ENCODE assay signal across 8 cellular contexts in the genomic region with DNA sequence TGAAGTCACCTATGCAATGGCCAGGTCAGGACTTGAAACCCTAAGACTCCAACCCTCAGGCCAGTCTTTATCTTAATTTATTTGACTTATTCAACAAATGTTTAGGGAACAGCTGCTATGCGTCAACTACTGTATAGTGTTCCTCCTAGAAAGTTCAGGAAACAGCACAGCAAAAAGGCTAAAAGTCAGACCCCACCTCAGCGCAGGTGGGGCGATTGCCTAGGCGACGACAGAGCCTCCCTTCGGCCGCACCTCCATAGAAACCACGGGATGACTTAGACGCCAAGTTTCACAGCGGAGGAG. TPM values are rescaled to one million over a fixed set of nuclear protein-coding genes. Genes with fewer than 3 reads are reported as not detected.
DNase-seq lines count a peak whose midpoint lies in the region; ATAC-seq and TF ChIP-seq lines count a peak whose summit lies in the region.

No MANE protein-coding gene starts in this region.

- peaks cover 11% of the 10 kb centered on the region for H3K4me1 Mint-ChIP-seq in MCF 10A (ENCODE audit: insufficient read depth, unreplicated experiment)

- H3K36me3 Mint-ChIP-seq in MCF 10A (ENCODE audit: insufficient read depth, unreplicated experiment), result peaks cover 18% of the 10 kb centered on the region

- H4K20me1 ChIP-seq in BLaER1, result peaks cover 61% of the 10 kb centered on the region

- H3K4me1 ChIP-seq in BLaER1, result peaks cover 38% of the 10 kb centered on the region
- H3K4me1 ChIP-seq in muscle layer of duodenum (ENCODE audit: control insufficient read depth in 1 of 2, insufficient read depth in 2 of 2, low read length in 2 of 2), result peaks cover 5 to 25% of the 10 kb centered on the region in 2 donors

- H3K27me3 ChIP-seq in BLaER1 (no peaks in the 10 kb centered on the region), muscle layer of duodenum (ENCODE audit: low read depth, low read length) (no peaks in the 10 kb centered on the region)

- H3K9me3 ChIP-seq in BLaER1 (no peaks in the 10 kb centered on the region), muscle layer of duodenum (ENCODE audit: control insufficient read depth in 1 of 2, low read length in 2 of 2) (no peaks in the 10 kb centered on the region)

- DNase-seq in MCF 10A (ENCODE audit: unreplicated experiment), result no peak
- no peak for DNase-seq in DMS114 treated with DMSO at 0.1 percent for 48 hours (lab: John Stamatoyannopoulos, UW; ENCODE audit: unreplicated experiment)
- DNase-seq in stimulated activated CD4-positive, alpha-beta T cell treated with anti-CD3 and anti-CD28 coated beads, Interleukin-4, amount 100 ng/mL, for 24 hours, result no peak

- peak overlapping the region; percentile 94 for H3K4me3 Mint-ChIP-seq in MCF 10A (ENCODE audit: unreplicated experiment)

- no TSS peak for BruUV-seq in MCF 10A (replicated peaks; lab: Mats Ljungman, UMichigan)

- H3K9ac ChIP-seq in BLaER1, result peak overlapping the region; percentile 85

- intact Hi-C loops in MCF 10A (cut with micrococcal nuclease), result loop anchor here (1.0 to 2.0 kb wide), 2 partner anchors 40 to 88 kb away; no protein-coding TSS in a partner anchor

- H3K27ac ChIP-seq in BLaER1, result peak overlapping the region; percentile 82
- peak overlapping the region; percentile 86 for H3K27ac ChIP-seq in muscle layer of duodenum (ENCODE audit: low read length)

- TF ChIP-seq CTCF in MCF 10A (IDR thresholded peaks at IDR 0.05; ENCODE audit: unreplicated experiment), result no peak

- H3K36me3 ChIP-seq in BLaER1, result peaks cover 50% of the 10 kb centered on the region
- H3K36me3 ChIP-seq in muscle layer of duodenum (ENCODE audit: control insufficient read depth in 1 of 2, insufficient read depth in 2 of 2, low read length in 2 of 2), result peaks cover 8 to 22% of the 10 kb centered on the region in 2 donors

- peak; percentile 2 for ATAC-seq in HG03442 (IDR thresholded peaks at IDR 0.05; ENCODE audit: unreplicated experiment)
- no peak for ATAC-seq in HG03159 (IDR thresholded peaks at IDR 0.05; ENCODE audit: unreplicated experiment)
- no peak for ATAC-seq in HG03342 (IDR thresholded peaks at IDR 0.05; ENCODE audit: unreplicated experiment)

- H3K27ac Mint-ChIP-seq in MCF 10A (ENCODE audit: low read depth, unreplicated experiment), result peak overlapping the region; percentile 100

- H3K4me3 ChIP-seq in BLaER1, result peak overlapping the region; percentile 83
- H3K4me3 ChIP-seq in muscle layer of duodenum (ENCODE audit: low read depth in 1 of 2, low read length in 2 of 2), result peak overlapping the region; percentile 52 to 81

- no peaks in the 10 kb centered on the region for H3K27me3 Mint-ChIP-seq in MCF 10A (ENCODE audit: insufficient read depth, unreplicated experiment)

- CTCF ChIA-PET in MCF 10A (lab: Yijun Ruan, JAX), result interaction anchor here (1.0 to 1.4 kb wide), 2 partner anchors 87 to 111 kb away, joined by 3 to 4 read pairs; no protein-coding TSS in a partner anchor

- H3K4me2 ChIP-seq in BLaER1, result peak overlapping the region; percentile 82

- POLR2A ChIA-PET in MCF 10A (lab: Yijun Ruan, JAX), result interaction anchor here (0.8 to 3.4 kb wide), 7 partner anchors 11 to 148 kb away, joined by 3 to 19 read pairs (median 7); a partner anchor contains a TSS

- no peaks in the 10 kb centered on the region for H3K9me3 Mint-ChIP-seq in MCF 10A (ENCODE audit: unreplicated experiment)

RNA-seq across cellular contexts. Expression of a gene that starts 0.5 kb away (rescaled TPM):
- total RNA-seq in MCF 10A (2022), result 24.7 and 32.8 TPM in 2 replicates

RNA-seq across cellular contexts. Expression of a gene that starts 1.1 kb away (rescaled TPM):
- total RNA-seq in MCF 10A (2022), result 9.9 and 13.4 TPM in 2 replicates
